ENCODE assay signal across 8 cellular contexts in the genomic region with DNA sequence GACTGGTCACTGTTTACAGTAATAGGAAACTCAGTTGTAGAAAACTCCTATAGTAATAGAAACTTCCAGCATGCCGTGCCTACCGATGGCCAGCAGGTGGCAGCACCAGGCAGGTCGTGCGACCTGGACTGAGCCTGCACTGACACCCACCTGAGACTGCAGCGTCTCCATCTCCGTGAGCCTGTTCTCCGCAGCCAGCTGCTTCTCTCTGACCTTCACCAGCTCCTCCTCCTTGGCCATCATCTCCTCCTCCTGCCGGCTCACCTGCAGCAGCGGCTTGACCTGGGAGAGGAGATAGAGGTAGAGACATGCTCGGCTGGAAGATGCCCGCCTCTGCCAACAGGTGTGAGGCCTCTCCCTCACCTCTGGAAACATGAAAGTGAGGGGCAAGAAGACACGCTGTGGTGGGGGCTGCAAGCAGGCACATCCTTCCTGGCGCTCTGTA. TPM values are rescaled to one million over a fixed set of nuclear protein-coding genes. Genes with fewer than 3 reads are reported as not detected.
DNase-seq lines count a peak whose midpoint lies in the region; ATAC-seq and TF ChIP-seq lines count a peak whose summit lies in the region.

No MANE protein-coding gene starts in this region.

- H3K27ac ChIP-seq in angular gyrus (ENCODE audit: low read depth, low read length) (peak overlapping the region; percentile 3), right cardiac atrium (ENCODE audit: low read length) (peak overlapping the region; percentile 17)

- H3K9me3 ChIP-seq in right cardiac atrium (ENCODE audit: control insufficient read depth, low read length): no peaks in the 10 kb centered on the region

- ATAC-seq in right cardiac atrium (peak; percentile 47 to 59), sciatic nerve (peak; percentile 64), GM19397 (IDR thresholded peaks at IDR 0.05; ENCODE audit: unreplicated experiment) (no peak), HG02678 (IDR thresholded peaks at IDR 0.05; ENCODE audit: unreplicated experiment) (no peak)

- H3K27me3 ChIP-seq in right cardiac atrium (ENCODE audit: control insufficient read depth, insufficient read depth): no peaks in the 10 kb centered on the region

- 36% methylated on average over 13 of the region's 13 CpGs for WGBS in right cardiac atrium

- H3K4me3 ChIP-seq in GM12875 (ENCODE audit: low read depth, low read length) (no peak overlapping the region), right cardiac atrium (ENCODE audit: low read length) (no peak overlapping the region)

- no peaks in the 10 kb centered on the region for H3K4me1 ChIP-seq in right cardiac atrium (ENCODE audit: control insufficient read depth, insufficient read depth, low read length)

- DNase-seq in NCI-H1105 (lab: John Stamatoyannopoulos, UW) (peak; percentile 70), T-helper 9 cell (peak; percentile 86), right cardiac atrium (peak; percentile 68 to 90 (median 87)), sciatic nerve (ENCODE audit: low spot score) (peak; percentile 89)

- intact Hi-C loops in right cardiac atrium (cut with DNase I): loop anchor here in 3 of 4 donors (2.0 to 5.0 kb wide), 2 partner anchors 169 to 171 kb away; no protein-coding TSS in a partner anchor
- intact Hi-C loops in sciatic nerve (cut with DNase I): no loop called here

- TF ChIP-seq CTCF in GM12875 (IDR thresholded peaks at IDR 0.05; ENCODE audit: borderline replicate concordance, insufficient read depth, low read depth, low read length): peak; percentile 91

RNA-seq across cellular contexts. Expression of gene APOL1, which starts 48.5 kb away (rescaled TPM):
- total RNA-seq in right cardiac atrium (10 to 100 TPM; 14.0 to 29.8 (median 16.9) TPM), sciatic nerve (35.3 TPM)
- 13.6 TPM for polyA plus RNA-seq in right cardiac atrium

Comparison
In these comparisons a context has a peak if more than half of its experiments do, and no peak if none do; other contexts are left out.
1. ATAC-seq: peak in right cardiac atrium (2 of 2) and sciatic nerve (single experiment); none in GM19397 (single experiment) and HG02678 (single experiment).
2. Peak in every context shown above with its lines, with median percentiles within 50 percentile points of each other: DNase-seq.